8 cellular contexts compared by ENCODE assay signal in the genomic region with DNA sequence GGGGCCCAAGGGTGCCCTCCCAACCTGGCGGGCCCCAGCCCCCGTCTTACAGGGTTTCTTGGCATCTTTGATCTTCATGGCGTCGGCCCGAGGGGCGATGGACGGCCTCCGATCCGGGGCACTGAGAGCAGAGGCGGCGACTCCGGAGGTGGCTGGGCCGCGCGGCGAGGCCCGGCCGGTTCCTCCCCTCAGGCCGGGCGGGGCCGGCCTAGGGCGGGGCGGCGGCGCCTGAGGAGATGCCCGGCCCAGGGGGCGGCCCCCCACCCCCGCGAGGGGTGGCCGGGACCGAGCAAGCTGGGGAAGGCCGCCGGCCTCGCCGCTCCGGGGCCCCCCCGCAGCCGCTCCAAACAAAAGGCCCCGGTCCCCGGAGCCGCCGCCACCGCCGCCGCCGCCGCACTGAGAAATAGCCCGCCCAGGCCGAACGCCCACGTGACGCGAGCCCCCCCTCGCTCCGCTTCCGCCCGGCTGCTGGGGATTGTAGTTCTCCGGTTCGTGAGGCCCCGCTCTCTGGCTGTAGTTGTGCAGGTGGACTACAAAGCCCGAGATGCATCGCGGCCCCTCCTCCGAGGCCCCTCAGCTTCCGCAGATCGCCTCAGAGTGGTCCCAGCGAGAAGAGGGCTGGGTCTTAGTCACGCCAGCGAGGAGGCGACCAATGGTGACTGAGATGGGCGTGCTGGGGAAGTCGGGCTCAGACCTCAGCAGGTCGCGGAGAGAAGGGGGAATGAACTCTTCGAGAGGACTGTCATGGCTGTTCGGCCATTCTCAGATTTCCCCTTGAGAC. TPM values are rescaled to one million over a fixed set of nuclear protein-coding genes. Genes with fewer than 3 reads are reported as not detected.
A peak's percentile ranks its signal among the peaks of the same experiment; 100 is the strongest.
DNase-seq lines count a peak whose midpoint lies in the region; ATAC-seq and TF ChIP-seq lines count a peak whose summit lies in the region.

A gene (minus strand): TSS at position 163 of the 781 bp plus-strand sequence. CDS start 85 bp downstream, at position 78.

- H3K79me2 ChIP-seq in PC-3 (ENCODE audit: low read length): peaks cover 47% of the 10 kb centered on the region

- peaks cover 34% of the 10 kb centered on the region for H4K20me1 ChIP-seq in PC-3 (ENCODE audit: low read length)

- H3K9me2 ChIP-seq in PC-3 (replicated peaks; ENCODE audit: low read length): no peaks in the 10 kb centered on the region

- peak; percentile 93 for ATAC-seq in GM21576 (IDR thresholded peaks at IDR 0.05; ENCODE audit: unreplicated experiment)
- peak; percentile 96 for ATAC-seq in PC-3

- H3K4me2 ChIP-seq in PC-3 (ENCODE audit: low read length): peak within 1 kb of the TSS; percentile 99

- peaks cover 3% of the 10 kb centered on the region; the same call in 1 of the 2 replicates for H3K36me3 ChIP-seq in PC-3 (ENCODE audit: low read depth, low read length)

- H3K27ac ChIP-seq in PC-3 (ENCODE audit: low read length): peak within 1 kb of the TSS; percentile 74

- H3K4me1 ChIP-seq in PC-3 (ENCODE audit: insufficient read depth, low read length) (peaks cover 17% of the 10 kb centered on the region), mononuclear cell (ENCODE audit: insufficient read depth, low read length) (peaks cover 33% of the 10 kb centered on the region)

- intact Hi-C loops in PC-3 (cut with micrococcal nuclease): loop anchor here (1.0 kb wide), 3 partner anchors 10 to 77 kb away; no protein-coding TSS in a partner anchor

- BruUV-seq in PC-3 (replicated peaks; lab: Mats Ljungman, UMichigan): no TSS peak

- no peaks in the 10 kb centered on the region for H3K9me3 ChIP-seq in PC-3 (ENCODE audit: low read length)
- H3K9me3 ChIP-seq in mononuclear cell (ENCODE audit: low read depth, low read length): no peaks in the 10 kb centered on the region

- POLR2A ChIA-PET in PC-3 (lab: Charles Lee; ENCODE audit: unreplicated experiment): interaction anchor here (0.6 kb wide), 2 partner anchors 11 to 35 kb away, joined by 3 read pairs; no protein-coding TSS in a partner anchor

- peak; percentile 22; the same call in 1 of the 2 replicates for TF ChIP-seq EP300 in Ishikawa (IDR thresholded peaks at IDR 0.05; ENCODE audit: borderline replicate concordance)

- H3K27me3 ChIP-seq in PC-3 (ENCODE audit: low read length) (no peaks in the 10 kb centered on the region), mononuclear cell (ENCODE audit: insufficient read depth, low read length) (no peaks in the 10 kb centered on the region)

- TF ChIP-seq RAD21 in Ishikawa (IDR thresholded peaks at IDR 0.05; ENCODE audit: low read depth): no peak

- DNase-seq in DMS114 treated with DMSO at 0.1 percent for 48 hours (lab: John Stamatoyannopoulos, UW; ENCODE audit: unreplicated experiment) (peak; percentile 99), PC-3 (peak; percentile 94), activated T-cell treated with anti-CD3 and anti-CD28 coated beads for 48 hours (ENCODE audit: low read depth) (peak; percentile 93), epithelial cell of esophagus (ENCODE audit: low read depth) (peak; percentile 99)
- DNase-seq in stimulated activated CD8-positive, alpha-beta memory T cell treated with anti-CD3 and anti-CD28 coated beads, Interleukin-4, amount 100 ng/mL, for 1 hour (ENCODE audit: low read depth in 2 of 2, low spot score in 1 of 2): peak; percentile 93

- TF ChIP-seq CTCF in PC-3 (conservative IDR thresholded peaks at IDR 0.05; ENCODE audit: low read depth, low read length) (no peak), epithelial cell of esophagus (IDR thresholded peaks at IDR 0.05; ENCODE audit: insufficient read depth, low read depth, low read length, missing control alignments) (no peak)

- no peaks in the 10 kb centered on the region for H3F3A ChIP-seq in PC-3 (ENCODE audit: low read length, unreplicated experiment)

- H3K9ac ChIP-seq in PC-3 (ENCODE audit: low read length): peak within 1 kb of the TSS; percentile 94

- H2AFZ ChIP-seq in PC-3 (ENCODE audit: low read length): peak within 1 kb of the TSS; percentile 86

- CTCF ChIA-PET in PC-3 (lab: Charles Lee): no interaction called here

- H3K4me3 ChIP-seq in PC-3 (ENCODE audit: low read length) (peak within 1 kb of the TSS; percentile 97), epithelial cell of esophagus (ENCODE audit: low read length) (peak within 1 kb of the TSS; percentile 96), mononuclear cell (ENCODE audit: low read length) (peak within 1 kb of the TSS; percentile 96)

TF ChIP-seq in Ishikawa, 13 proteins besides CTCF, POLR2A, EP300 and RAD21:
- TF ChIP-seq ZBTB7A (IDR thresholded peaks at IDR 0.05; ENCODE audit: low read depth): no peak
- TF ChIP-seq, protein P1, sequence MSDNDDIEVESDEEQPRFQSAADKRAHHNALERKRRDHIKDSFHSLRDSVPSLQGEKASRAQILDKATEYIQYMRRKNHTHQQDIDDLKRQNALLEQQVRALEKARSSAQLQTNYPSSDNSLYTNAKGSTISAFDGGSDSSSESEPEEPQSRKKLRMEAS (IDR thresholded peaks at IDR 0.05): peak; percentile 51; the same call in 1 of the 2 replicates
- TF ChIP-seq TCF12 (IDR thresholded peaks at IDR 0.05; ENCODE audit: low read depth): peak; percentile 78
- peak; percentile 37 for TF ChIP-seq EGR1 (IDR thresholded peaks at IDR 0.05)
- TF ChIP-seq, protein P2, sequence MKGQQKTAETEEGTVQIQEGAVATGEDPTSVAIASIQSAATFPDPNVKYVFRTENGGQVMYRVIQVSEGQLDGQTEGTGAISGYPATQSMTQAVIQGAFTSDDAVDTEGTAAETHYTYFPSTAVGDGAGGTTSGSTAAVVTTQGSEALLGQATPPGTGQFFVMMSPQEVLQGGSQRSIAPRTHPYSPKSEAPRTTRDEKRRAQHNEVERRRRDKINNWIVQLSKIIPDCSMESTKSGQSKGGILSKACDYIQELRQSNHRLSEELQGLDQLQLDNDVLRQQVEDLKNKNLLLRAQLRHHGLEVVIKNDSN (IDR thresholded peaks at IDR 0.05): peak; percentile 99
- TF ChIP-seq YY1 (IDR thresholded peaks at IDR 0.05; ENCODE audit: low read depth): peak; percentile 86
- TF ChIP-seq FOXM1 (IDR thresholded peaks at IDR 0.05; ENCODE audit: borderline replicate concordance, low read depth): no peak
- TF ChIP-seq TAF1 (IDR thresholded peaks at IDR 0.05; ENCODE audit: low read depth): peak; percentile 79
- TF ChIP-seq TEAD4 (IDR thresholded peaks at IDR 0.05): no peak
- TF ChIP-seq CREB1 (IDR thresholded peaks at IDR 0.05; ENCODE audit: low read depth): 0 out of 2 replicates have a peak, but pooled peaks have one; percentile 63

RNA-seq across cellular contexts. Expression of the gene that starts here (rescaled TPM):
- 21.5 and 22.7 TPM in 2 replicates for total RNA-seq in PC-3 (2014; rRNA removed)
- total RNA-seq in mononuclear cell: 53.1 TPM

Comparison
In these comparisons a context has a peak if more than half of its experiments do, and no peak if none do; other contexts are left out.
1. Peak in every context shown above with its lines: DNase-seq, ATAC-seq, H3K4me3 ChIP-seq and H3K27ac ChIP-seq.